In genomic region chrX:45768666-45769065, GRCh38 we compare ENCODE assay signal across 8 cellular contexts.
DNase-seq lines count a peak whose midpoint lies in the region; ATAC-seq and TF ChIP-seq lines count a peak whose summit lies in the region.

No MANE protein-coding gene starts in this region.

- H3K27ac ChIP-seq in OCI-LY3 (ENCODE audit: low read length) (peak overlapping the region; percentile 96), ovary (peak overlapping the region in 1 of 2 donors; percentile 58)
- H3K27ac ChIP-seq in effector memory CD4-positive, alpha-beta T cell (ENCODE audit: insufficient read depth, low read length, poor library complexity, severe bottlenecking): peak overlapping the region; percentile 76

- WGBS in ovary, 3 donors: 32 to 43% (median 37%) methylated on average over 2 of the region's 2 CpGs

- peak overlapping the region; percentile 83 for H3K9ac ChIP-seq in OCI-LY3 (ENCODE audit: low read length)

- no peak for TF ChIP-seq EP300 in ovary (IDR thresholded peaks at IDR 0.05)

- no peak for ATAC-seq in GM19035 (IDR thresholded peaks at IDR 0.05; ENCODE audit: unreplicated experiment)
- ATAC-seq in HG03095 (IDR thresholded peaks at IDR 0.05; ENCODE audit: unreplicated experiment): no peak

- H4K20me1 ChIP-seq in OCI-LY3 (ENCODE audit: insufficient read depth, low read length): no peaks in the 10 kb centered on the region; the same call in 1 of the 2 replicates

- TF ChIP-seq CTCF in OCI-LY3 (IDR thresholded peaks at IDR 0.05; ENCODE audit: low read depth, low read length): no peak
- no peak for TF ChIP-seq CTCF in ovary (IDR thresholded peaks at IDR 0.05)

- peak overlapping the region; percentile 97 for H3K4me2 ChIP-seq in OCI-LY3 (ENCODE audit: low read length)

- intact Hi-C loops in ovary (cut with DNase I): no loop called here

- DNase-seq in CD1c-positive myeloid dendritic cell (ENCODE audit: extremely low spot score) (peak; percentile 39), ovary (no peak), NCI-H446 treated with DMSO at 0.1 percent for 48 hours (lab: John Stamatoyannopoulos, UW) (no peak), H7 (no peak)
- no peak for DNase-seq in effector memory CD4-positive, alpha-beta T cell

- H3K27me3 ChIP-seq in OCI-LY3 (ENCODE audit: low read depth, low read length): no peaks in the 10 kb centered on the region
- no peaks in the 10 kb centered on the region for H3K27me3 ChIP-seq in effector memory CD4-positive, alpha-beta T cell (replicated peaks; ENCODE audit: control insufficient read depth, insufficient read depth, low read length, poor library complexity, severe bottlenecking)
- H3K27me3 ChIP-seq in ovary: no peaks in the 10 kb centered on the region
- H3K27me3 ChIP-seq in H7 (ENCODE audit: control insufficient read depth, insufficient read depth, low read length): no peaks in the 10 kb centered on the region

- H3K9me3 ChIP-seq in OCI-LY3 (ENCODE audit: insufficient read depth, low read length) (no peaks in the 10 kb centered on the region), ovary (no peaks in the 10 kb centered on the region)
- no peaks in the 10 kb centered on the region for H3K9me3 ChIP-seq in effector memory CD4-positive, alpha-beta T cell (ENCODE audit: control insufficient read depth, low read length)

- no peak for TF ChIP-seq POLR2A in ovary (IDR thresholded peaks at IDR 0.05)

- H3K36me3 ChIP-seq in OCI-LY3 (replicated peaks; ENCODE audit: low read depth, low read length) (peaks cover 22% of the 10 kb centered on the region), ovary (no peaks in the 10 kb centered on the region), H7 (replicated peaks; ENCODE audit: control insufficient read depth, insufficient read depth, low read length) (peaks cover 1% of the 10 kb centered on the region; the same call in 1 of the 2 replicates)
- no peaks in the 10 kb centered on the region for H3K36me3 ChIP-seq in effector memory CD4-positive, alpha-beta T cell (ENCODE audit: control insufficient read depth, insufficient read depth, low read length)

- no peak overlapping the region for H2AFZ ChIP-seq in OCI-LY3 (ENCODE audit: low read depth, low read length)

- H3K4me1 ChIP-seq in OCI-LY3 (ENCODE audit: low read length) (peaks cover 41% of the 10 kb centered on the region), ovary (ENCODE audit: insufficient read depth) (peaks cover 3% of the 10 kb centered on the region)
- peaks cover 10% of the 10 kb centered on the region for H3K4me1 ChIP-seq in effector memory CD4-positive, alpha-beta T cell (ENCODE audit: control insufficient read depth, insufficient read depth, low read length, poor library complexity, severe bottlenecking)

- H3K4me3 ChIP-seq in OCI-LY3 (ENCODE audit: low read length) (peak overlapping the region; percentile 88), ovary (peak overlapping the region; percentile 38), H7 (ENCODE audit: insufficient read depth, low read depth, low read length) (no peak overlapping the region)
- peak overlapping the region; percentile 44 for H3K4me3 ChIP-seq in effector memory CD4-positive, alpha-beta T cell (ENCODE audit: insufficient read depth, low read depth, low read length, poor library complexity, severe bottlenecking)

- peaks cover 82% of the 10 kb centered on the region for H3K79me2 ChIP-seq in OCI-LY3 (ENCODE audit: low read length)
